In genomic region chr7:100570954-100571828, GRCh38 we compare ENCODE assay signal across 1 cellular context.
A peak's percentile ranks its signal among the peaks of the same experiment; 100 is the strongest.
TF ChIP-seq lines count a peak whose summit lies in the region.

No MANE protein-coding gene starts in this region.

TF ChIP-seq in HepG2, 621 proteins besides CTCF, POLR2A, EP300 and RAD21 (continued from another document and continues in another):
- TF ChIP-seq NCOR1 (IDR thresholded peaks at IDR 0.05; ENCODE audit: borderline replicate concordance, low read length): no peak
- TF ChIP-seq ATF5 (CRISPR knock-in tag; IDR thresholded peaks at IDR 0.05; ENCODE audit: low read depth): no peak
- peak; percentile 75; the same call in 1 of the 2 replicates for TF ChIP-seq ZNF318 (CRISPR knock-in tag; IDR thresholded peaks at IDR 0.05)
- TF ChIP-seq AGO2 (optimal IDR thresholded peaks at IDR 0.05; ENCODE audit: low read depth, low read length): peak; percentile 100
- peak; percentile 44; the same call in 1 of the 2 replicates for TF ChIP-seq CSRNP1 (CRISPR knock-in tag; IDR thresholded peaks at IDR 0.05)
- no peak for TF ChIP-seq RBAK (CRISPR knock-in tag; IDR thresholded peaks at IDR 0.05)
- no peak for TF ChIP-seq ZNF280B (CRISPR knock-in tag; IDR thresholded peaks at IDR 0.05; ENCODE audit: borderline replicate concordance)
- TF ChIP-seq FOSL1 (CRISPR knock-in tag; IDR thresholded peaks at IDR 0.05; ENCODE audit: borderline replicate concordance): no peak
- TF ChIP-seq ZNF160 (CRISPR knock-in tag; IDR thresholded peaks at IDR 0.05): 0 out of 2 replicates have a peak, but pooled peaks have one; percentile 41
- no peak for TF ChIP-seq ZNF224 (CRISPR knock-in tag; IDR thresholded peaks at IDR 0.05)
- TF ChIP-seq CCDC6 (CRISPR knock-in tag; IDR thresholded peaks at IDR 0.05): no peak
- TF ChIP-seq ZNF24 (IDR thresholded peaks at IDR 0.05): no peak
- TF ChIP-seq ZNF460 (CRISPR knock-in tag; IDR thresholded peaks at IDR 0.05; ENCODE audit: borderline replicate concordance): no peak
- TF ChIP-seq HDAC6 (IDR thresholded peaks at IDR 0.05; ENCODE audit: low read depth, low read length): no peak
- no peak for TF ChIP-seq ZNF142 (CRISPR knock-in tag; IDR thresholded peaks at IDR 0.05)
- TF ChIP-seq ZNF713 (CRISPR knock-in tag; IDR thresholded peaks at IDR 0.05): no peak
- no peak for TF ChIP-seq ZNF264 (CRISPR knock-in tag; IDR thresholded peaks at IDR 0.05)
- no peak for TF ChIP-seq U2AF1 (optimal IDR thresholded peaks at IDR 0.05; ENCODE audit: low read depth, low read length)
- no peak for TF ChIP-seq KDM3A (CRISPR knock-in tag; IDR thresholded peaks at IDR 0.05; ENCODE audit: low read depth)
- TF ChIP-seq EZH2 (conservative IDR thresholded peaks at IDR 0.05; ENCODE audit: low read depth, low read length): no peak
- TF ChIP-seq TGIF2 (CRISPR knock-in tag; IDR thresholded peaks at IDR 0.05): peak; percentile 51; the same call in 1 of the 2 replicates
- TF ChIP-seq NR2F6 (IDR thresholded peaks at IDR 0.05): no peak
- 0 out of 2 replicates have a peak, but pooled peaks have one; percentile 6 for TF ChIP-seq NR2F6 (CRISPR knock-in tag; IDR thresholded peaks at IDR 0.05)
- no peak for TF ChIP-seq ZNF616 (CRISPR knock-in tag; IDR thresholded peaks at IDR 0.05; ENCODE audit: low read depth)
- no peak for TF ChIP-seq ZNF234 (CRISPR knock-in tag; conservative IDR thresholded peaks at IDR 0.05)
- TF ChIP-seq ZIK1 (CRISPR knock-in tag; IDR thresholded peaks at IDR 0.05; ENCODE audit: borderline replicate concordance, low read depth): no peak; the same call in 1 of the 2 replicates
- no peak for TF ChIP-seq ZNF597 (CRISPR knock-in tag; IDR thresholded peaks at IDR 0.05)
- peak; percentile 40 for TF ChIP-seq PAXIP1 (CRISPR knock-in tag; conservative IDR thresholded peaks at IDR 0.05)
- no peak for TF ChIP-seq THRA (CRISPR knock-in tag; IDR thresholded peaks at IDR 0.05; ENCODE audit: borderline replicate concordance)
- no peak for TF ChIP-seq NR3C1 (CRISPR knock-in tag; IDR thresholded peaks at IDR 0.05)
- TF ChIP-seq PCBP1 (IDR thresholded peaks at IDR 0.05; ENCODE audit: borderline replicate concordance, low read depth, low read length): peak; percentile 82
- no peak for TF ChIP-seq ZNF781 (CRISPR knock-in tag; IDR thresholded peaks at IDR 0.05; ENCODE audit: borderline replicate concordance, not compliant biosample characterization)
- TF ChIP-seq ZNF563 (CRISPR knock-in tag; IDR thresholded peaks at IDR 0.05): no peak
